Comparison of ENCODE assay signal across 1 cellular context in the genomic region with DNA sequence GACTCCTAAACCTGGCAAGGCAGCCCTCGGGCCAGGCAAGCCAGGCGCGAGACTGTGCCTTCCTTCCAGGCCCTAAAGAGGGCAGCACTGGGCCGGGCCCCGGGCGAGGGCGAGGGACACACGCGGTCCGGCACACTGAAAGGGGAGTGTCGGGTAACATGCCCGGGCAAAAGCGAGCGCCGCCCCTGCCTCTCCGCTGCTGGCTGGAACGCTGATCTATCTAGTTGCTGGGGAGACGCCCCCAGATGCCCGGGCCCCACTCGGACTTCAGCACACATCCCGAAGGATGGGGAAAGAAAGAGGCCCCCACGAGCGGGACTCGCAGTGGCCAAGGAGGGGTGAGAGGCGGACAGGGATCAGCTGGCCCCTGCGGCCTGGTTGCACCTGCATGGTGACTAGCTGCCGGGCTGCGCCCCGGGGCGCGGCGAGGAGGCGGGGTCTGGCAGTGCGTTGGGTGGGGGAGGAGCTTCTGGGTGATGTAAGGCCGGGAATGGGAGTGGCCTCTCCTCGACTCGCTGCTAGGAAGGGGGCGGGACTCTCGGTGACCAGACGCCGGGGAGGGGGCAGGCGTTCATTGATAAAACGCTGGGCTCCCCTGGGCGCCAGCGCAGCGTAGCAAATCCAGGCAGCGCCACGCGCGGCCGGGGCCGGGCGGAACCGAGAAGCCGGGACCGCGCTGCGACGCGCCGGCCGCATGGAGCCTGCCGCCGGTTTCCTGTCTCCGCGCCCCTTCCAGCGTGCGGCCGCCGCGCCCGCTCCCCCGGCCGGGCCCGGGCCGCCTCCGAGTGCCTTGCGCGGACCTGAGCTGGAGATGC.
A peak's percentile ranks its signal among the peaks of the same experiment; 100 is the strongest.
TF ChIP-seq lines count a peak whose summit lies in the region.

TSS of gene PLK3 (plus strand) at position 608 of the 815 bp plus-strand sequence. CDS start at position 695, 87 bp downstream.

TF ChIP-seq in K562, 482 proteins besides CTCF, POLR2A, EP300 and RAD21 (continued from another document and continues in another):
- TF ChIP-seq, protein P1, sequence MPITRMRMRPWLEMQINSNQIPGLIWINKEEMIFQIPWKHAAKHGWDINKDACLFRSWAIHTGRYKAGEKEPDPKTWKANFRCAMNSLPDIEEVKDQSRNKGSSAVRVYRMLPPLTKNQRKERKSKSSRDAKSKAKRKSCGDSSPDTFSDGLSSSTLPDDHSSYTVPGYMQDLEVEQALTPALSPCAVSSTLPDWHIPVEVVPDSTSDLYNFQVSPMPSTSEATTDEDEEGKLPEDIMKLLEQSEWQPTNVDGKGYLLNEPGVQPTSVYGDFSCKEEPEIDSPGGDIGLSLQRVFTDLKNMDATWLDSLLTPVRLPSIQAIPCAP (CRISPR knock-in tag; IDR thresholded peaks at IDR 0.05; ENCODE audit: borderline replicate concordance), result no peak; the same call in 1 of the 2 replicates
- TF ChIP-seq ELF1 (tag; IDR thresholded peaks at IDR 0.05) (no peak; the same call in 1 of the 2 replicates), CBFB (CRISPR knock-in tag; IDR thresholded peaks at IDR 0.05) (no peak), IRF2 (CRISPR knock-in tag; IDR thresholded peaks at IDR 0.05) (no peak), ZNF24 (IDR thresholded peaks at IDR 0.05) (no peak), CREBBP (IDR thresholded peaks at IDR 0.05; ENCODE audit: low read depth, low read length) (no peak), ZNF280A (IDR thresholded peaks at IDR 0.05; ENCODE audit: low read depth, partially characterized antibody) (no peak), ZNF239 (CRISPR knock-in tag; IDR thresholded peaks at IDR 0.05) (peak; percentile 45; the same call in 1 of the 2 replicates), SMARCB1 (IDR thresholded peaks at IDR 0.05; ENCODE audit: insufficient read length, low read depth) (peak; percentile 62), DDX20 (tag; IDR thresholded peaks at IDR 0.05; ENCODE audit: low read depth) (no peak), ZNF551 (CRISPR knock-in tag; IDR thresholded peaks at IDR 0.05) (no peak), ZNF274 (IDR thresholded peaks at IDR 0.05; ENCODE audit: borderline replicate concordance, low read depth, low read length) (no peak; the same call in 1 of the 2 replicates), PHB2 (IDR thresholded peaks at IDR 0.05; ENCODE audit: low read depth) (no peak), FOSL1 (tag; conservative IDR thresholded peaks at IDR 0.05) (peak; percentile 70), MEIS2 (IDR thresholded peaks at IDR 0.05; ENCODE audit: partially characterized antibody) (peak; percentile 17), TRIM28 (IDR thresholded peaks at IDR 0.05) (peak; percentile 76; the same call in 1 of the 2 replicates), TAL1 (IDR thresholded peaks at IDR 0.05) (no peak; the same call in 1 of the 2 replicates), THRA (IDR thresholded peaks at IDR 0.05) (no peak), SIRT6 (IDR thresholded peaks at IDR 0.05; ENCODE audit: low read depth, low read length) (no peak), PRPF4 (IDR thresholded peaks at IDR 0.05; ENCODE audit: insufficient read depth, low read depth, low read length, poor library complexity, severe bottlenecking) (peak; percentile 58), ZNF212 (CRISPR knock-in tag; IDR thresholded peaks at IDR 0.05) (no peak), HDAC3 (IDR thresholded peaks at IDR 0.05; ENCODE audit: borderline replicate concordance, partially characterized antibody) (no peak), KHSRP (IDR thresholded peaks at IDR 0.05) (no peak), CBX8 (IDR thresholded peaks at IDR 0.05; ENCODE audit: borderline replicate concordance, extremely low read depth, low read depth, low read length, poor library complexity, severe bottlenecking) (no peak), RHOXF2B (CRISPR knock-in tag; conservative IDR thresholded peaks at IDR 0.05) (no peak), MCM5 (IDR thresholded peaks at IDR 0.05; ENCODE audit: low read depth) (no peak), PCBP2 (IDR thresholded peaks at IDR 0.05; ENCODE audit: low read depth, low read length, poor library complexity, severe bottlenecking) (no peak), ATF7 (IDR thresholded peaks at IDR 0.05) (peak; percentile 95), ADNP (tag; IDR thresholded peaks at IDR 0.05) (no peak), DPF2 (IDR thresholded peaks at IDR 0.05) (peak; percentile 79), KDM5B (IDR thresholded peaks at IDR 0.05; ENCODE audit: insufficient replicate concordance, low read depth, low read length) (peak; percentile 86), MAFF (IDR thresholded peaks at IDR 0.05; ENCODE audit: low read length) (no peak), ZNF445 (CRISPR knock-in tag; IDR thresholded peaks at IDR 0.05; ENCODE audit: low read depth) (no peak), BRCA1 (IDR thresholded peaks at IDR 0.05) (no peak), BRCA1 (CRISPR knock-in tag; IDR thresholded peaks at IDR 0.05) (no peak), HNRNPUL1 (IDR thresholded peaks at IDR 0.05; ENCODE audit: low read length) (no peak), ELF4 (CRISPR knock-in tag; IDR thresholded peaks at IDR 0.05) (0 out of 2 replicates have a peak, but pooled peaks have one; percentile 16), ID3 (CRISPR knock-in tag; IDR thresholded peaks at IDR 0.05) (no peak), ID3 (tag; IDR thresholded peaks at IDR 0.05) (no peak; the same call in 1 of the 2 replicates), CEBPZ (IDR thresholded peaks at IDR 0.05; ENCODE audit: borderline replicate concordance, low read depth, low read length) (no peak), CREM (IDR thresholded peaks at IDR 0.05; ENCODE audit: low read depth) (peak; percentile 75), GATA2 (CRISPR knock-in tag; IDR thresholded peaks at IDR 0.05) (no peak), CCNT2 (IDR thresholded peaks at IDR 0.05; ENCODE audit: borderline replicate concordance, extremely low read depth, insufficient read length, low read depth, low read length) (peak; percentile 93), SNRNP70 (optimal IDR thresholded peaks at IDR 0.05; ENCODE audit: low read depth, low read length) (no peak), WHSC1 (IDR thresholded peaks at IDR 0.05; ENCODE audit: low read length) (no peak), NR3C1 (CRISPR knock-in tag; IDR thresholded peaks at IDR 0.05) (no peak), CREB1 (IDR thresholded peaks at IDR 0.05) (peak; percentile 43), CREB1 (CRISPR knock-in tag; IDR thresholded peaks at IDR 0.05) (no peak), FOXM1 (IDR thresholded peaks at IDR 0.05; ENCODE audit: low read depth) (no peak), FOXM1 (CRISPR knock-in tag; IDR thresholded peaks at IDR 0.05; ENCODE audit: low read depth) (no peak; the same call in none of the 2 replicates), JUNB (CRISPR knock-in tag; conservative IDR thresholded peaks at IDR 0.05) (no peak), ZNF830 (CRISPR knock-in tag; IDR thresholded peaks at IDR 0.05) (no peak)
- TF ChIP-seq, protein P2, sequence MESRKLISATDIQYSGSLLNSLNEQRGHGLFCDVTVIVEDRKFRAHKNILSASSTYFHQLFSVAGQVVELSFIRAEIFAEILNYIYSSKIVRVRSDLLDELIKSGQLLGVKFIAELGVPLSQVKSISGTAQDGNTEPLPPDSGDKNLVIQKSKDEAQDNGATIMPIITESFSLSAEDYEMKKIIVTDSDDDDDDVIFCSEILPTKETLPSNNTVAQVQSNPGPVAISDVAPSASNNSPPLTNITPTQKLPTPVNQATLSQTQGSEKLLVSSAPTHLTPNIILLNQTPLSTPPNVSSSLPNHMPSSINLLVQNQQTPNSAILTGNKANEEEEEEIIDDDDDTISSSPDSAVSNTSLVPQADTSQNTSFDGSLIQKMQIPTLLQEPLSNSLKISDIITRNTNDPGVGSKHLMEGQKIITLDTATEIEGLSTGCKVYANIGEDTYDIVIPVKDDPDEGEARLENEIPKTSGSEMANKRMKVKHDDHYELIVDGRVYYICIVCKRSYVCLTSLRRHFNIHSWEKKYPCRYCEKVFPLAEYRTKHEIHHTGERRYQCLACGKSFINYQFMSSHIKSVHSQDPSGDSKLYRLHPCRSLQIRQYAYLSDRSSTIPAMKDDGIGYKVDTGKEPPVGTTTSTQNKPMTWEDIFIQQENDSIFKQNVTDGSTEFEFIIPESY (CRISPR knock-in tag; IDR thresholded peaks at IDR 0.05), result peak; percentile 51; the same call in 1 of the 2 replicates
- TF ChIP-seq, protein P3, sequence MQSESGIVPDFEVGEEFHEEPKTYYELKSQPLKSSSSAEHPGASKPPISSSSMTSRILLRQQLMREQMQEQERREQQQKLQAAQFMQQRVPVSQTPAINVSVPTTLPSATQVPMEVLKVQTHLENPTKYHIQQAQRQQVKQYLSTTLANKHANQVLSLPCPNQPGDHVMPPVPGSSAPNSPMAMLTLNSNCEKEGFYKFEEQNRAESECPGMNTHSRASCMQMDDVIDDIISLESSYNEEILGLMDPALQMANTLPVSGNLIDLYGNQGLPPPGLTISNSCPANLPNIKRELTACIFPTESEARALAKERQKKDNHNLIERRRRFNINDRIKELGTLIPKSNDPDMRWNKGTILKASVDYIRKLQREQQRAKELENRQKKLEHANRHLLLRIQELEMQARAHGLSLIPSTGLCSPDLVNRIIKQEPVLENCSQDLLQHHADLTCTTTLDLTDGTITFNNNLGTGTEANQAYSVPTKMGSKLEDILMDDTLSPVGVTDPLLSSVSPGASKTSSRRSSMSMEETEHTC (IDR thresholded peaks at IDR 0.05), result no peak
- TF ChIP-seq, protein P4, sequence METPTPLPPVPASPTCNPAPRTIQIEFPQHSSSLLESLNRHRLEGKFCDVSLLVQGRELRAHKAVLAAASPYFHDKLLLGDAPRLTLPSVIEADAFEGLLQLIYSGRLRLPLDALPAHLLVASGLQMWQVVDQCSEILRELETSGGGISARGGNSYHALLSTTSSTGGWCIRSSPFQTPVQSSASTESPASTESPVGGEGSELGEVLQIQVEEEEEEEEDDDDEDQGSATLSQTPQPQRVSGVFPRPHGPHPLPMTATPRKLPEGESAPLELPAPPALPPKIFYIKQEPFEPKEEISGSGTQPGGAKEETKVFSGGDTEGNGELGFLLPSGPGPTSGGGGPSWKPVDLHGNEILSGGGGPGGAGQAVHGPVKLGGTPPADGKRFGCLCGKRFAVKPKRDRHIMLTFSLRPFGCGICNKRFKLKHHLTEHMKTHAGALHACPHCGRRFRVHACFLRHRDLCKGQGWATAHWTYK (CRISPR knock-in tag; IDR thresholded peaks at IDR 0.05), result peak; percentile 71; the same call in 1 of the 2 replicates
- TF ChIP-seq, protein P5, sequence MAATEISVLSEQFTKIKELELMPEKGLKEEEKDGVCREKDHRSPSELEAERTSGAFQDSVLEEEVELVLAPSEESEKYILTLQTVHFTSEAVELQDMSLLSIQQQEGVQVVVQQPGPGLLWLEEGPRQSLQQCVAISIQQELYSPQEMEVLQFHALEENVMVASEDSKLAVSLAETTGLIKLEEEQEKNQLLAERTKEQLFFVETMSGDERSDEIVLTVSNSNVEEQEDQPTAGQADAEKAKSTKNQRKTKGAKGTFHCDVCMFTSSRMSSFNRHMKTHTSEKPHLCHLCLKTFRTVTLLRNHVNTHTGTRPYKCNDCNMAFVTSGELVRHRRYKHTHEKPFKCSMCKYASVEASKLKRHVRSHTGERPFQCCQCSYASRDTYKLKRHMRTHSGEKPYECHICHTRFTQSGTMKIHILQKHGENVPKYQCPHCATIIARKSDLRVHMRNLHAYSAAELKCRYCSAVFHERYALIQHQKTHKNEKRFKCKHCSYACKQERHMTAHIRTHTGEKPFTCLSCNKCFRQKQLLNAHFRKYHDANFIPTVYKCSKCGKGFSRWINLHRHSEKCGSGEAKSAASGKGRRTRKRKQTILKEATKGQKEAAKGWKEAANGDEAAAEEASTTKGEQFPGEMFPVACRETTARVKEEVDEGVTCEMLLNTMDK (IDR thresholded peaks at IDR 0.05; ENCODE audit: borderline replicate concordance, insufficient read depth, low read depth, low read length, poor library complexity, severe bottlenecking), result peak; percentile 69
